7 cellular contexts compared by ENCODE assay signal in genomic region chr3:2504912-2505311, GRCh38.
"Had no signal": no experiment of that assay in that cellular context is flagged by ENCODE, and none has a peak within 500 bp of the region (broad histone marks: within the 10 kb centered on the region; RNA-seq: fewer than 3 reads in every experiment).

No MANE protein-coding gene starts in this region.

- H3K4me3 Mint-ChIP-seq: HFFc6 had no signal

- ATAC-seq: HCT116 had no signal

- H3K4me1 ChIP-seq: HAP-1 had no signal

- H3K27ac ChIP-seq: GM23248 had no signal

- H3K9me3 ChIP-seq: HAP-1 had no signal

- H3K36me3 ChIP-seq: HAP-1 had no signal

- DNase-seq: GM23248, GOT3, H7, HFFc6, IMR-90 had no signal

- H3K4me3 ChIP-seq: GM23248, HAP-1 had no signal

- H3K27ac Mint-ChIP-seq: HFFc6 had no signal
